10 cellular contexts compared by ENCODE assay signal in the genomic region with DNA sequence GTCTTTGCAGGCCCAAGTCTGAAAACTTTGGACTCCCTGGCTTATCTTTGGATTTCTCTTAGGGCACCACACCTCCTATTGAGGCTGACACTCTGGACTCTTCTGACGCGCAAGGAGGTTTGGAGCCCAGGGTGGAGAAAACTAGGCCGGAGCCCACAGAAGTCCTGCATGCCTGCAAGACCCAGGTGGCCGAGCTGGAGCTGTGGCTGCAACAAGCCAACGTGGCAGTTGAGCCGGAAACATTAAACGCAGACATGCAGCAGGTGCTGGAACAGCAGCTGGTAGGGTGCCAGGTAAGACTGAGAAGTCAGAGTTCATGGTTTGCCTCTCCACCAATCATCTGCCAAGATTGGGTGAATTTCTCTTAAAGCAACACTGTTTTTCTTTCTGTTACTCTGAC.
DNase-seq lines count a peak whose midpoint lies in the region; ATAC-seq and TF ChIP-seq lines count a peak whose summit lies in the region.
"Had no signal": no experiment of that assay in that cellular context is flagged by ENCODE, and none has a peak within 500 bp of the region (broad histone marks: within the 10 kb centered on the region; RNA-seq: fewer than 3 reads in every experiment).

No MANE protein-coding gene starts in this region.

- H3K4me3 Mint-ChIP-seq in activated CD4-positive, alpha-beta T cell treated with anti-CD3 and anti-CD28 coated beads, Interleukin-2, amount 10 ng/mL, durations not matched to agents 24 days and 14 days: no peak overlapping the region
- H3K4me3 Mint-ChIP-seq in naive thymus-derived CD4-positive, alpha-beta T cell: no peak overlapping the region

- intact Hi-C loops in left colon (cut with DNase I, micrococcal nuclease) (no loop called here), thyroid gland (cut with DNase I) (no loop called here)
- intact Hi-C loops in activated CD4-positive, alpha-beta T cell treated with anti-CD3 and anti-CD28 coated beads, Interleukin-2, amount 10 ng/mL, durations not matched to agents 24 days and 14 days (cut with micrococcal nuclease): no loop called here
- intact Hi-C loops in naive thymus-derived CD4-positive, alpha-beta T cell (cut with micrococcal nuclease): no loop called here

- TF ChIP-seq POLR2A in thyroid gland (IDR thresholded peaks at IDR 0.05): no peak

- CTCF ChIA-PET in naive thymus-derived CD4-positive, alpha-beta T cell (lab: Charles Lee): no interaction called here

- H3K36me3 ChIP-seq in RWPE2 (ENCODE audit: low read depth): peaks cover 19% of the 10 kb centered on the region
- H3K36me3 ChIP-seq in thyroid gland: no peaks in the 10 kb centered on the region
- H3K36me3 ChIP-seq in naive thymus-derived CD4-positive, alpha-beta T cell (ENCODE audit: control insufficient read depth in 2 of 3, insufficient read depth in 3 of 3, low read length in 3 of 3): peaks cover 3 to 44% (median 32%) of the 10 kb centered on the region in 3 experiments

- H3K36me3 Mint-ChIP-seq in activated CD4-positive, alpha-beta T cell treated with anti-CD3 and anti-CD28 coated beads, Interleukin-2, amount 10 ng/mL, durations not matched to agents 24 days and 14 days (ENCODE audit: low read depth): peaks cover 35% of the 10 kb centered on the region
- peaks cover 4 to 38% (median 19%) of the 10 kb centered on the region in 5 donors for H3K36me3 Mint-ChIP-seq in naive thymus-derived CD4-positive, alpha-beta T cell

- H3K4me3 ChIP-seq in RWPE2 (ENCODE audit: severe bottlenecking) (peak overlapping the region; percentile 3), thyroid gland (replicated peaks in 1 of 3) (no peak overlapping the region)
- H3K4me3 ChIP-seq in naive thymus-derived CD4-positive, alpha-beta T cell (ENCODE audit: low read length): no peak overlapping the region
- H3K4me3 ChIP-seq: lower lobe of right lung had no signal

- peaks cover 2% of the 10 kb centered on the region for H3K4me1 Mint-ChIP-seq in activated CD4-positive, alpha-beta T cell treated with anti-CD3 and anti-CD28 coated beads, Interleukin-2, amount 10 ng/mL, durations not matched to agents 24 days and 14 days
- no peaks in the 10 kb centered on the region for H3K4me1 Mint-ChIP-seq in naive thymus-derived CD4-positive, alpha-beta T cell

- TF ChIP-seq CTCF in RWPE2 (IDR thresholded peaks at IDR 0.05; ENCODE audit: poor library complexity, severe bottlenecking) (no peak), thyroid gland (IDR thresholded peaks at IDR 0.05) (no peak)

- H3K27ac ChIP-seq in RWPE2 (ENCODE audit: poor library complexity, severe bottlenecking) (peak overlapping the region; percentile 100), thyroid gland (peak overlapping the region; percentile 91 to 93 (median 92))
- H3K27ac ChIP-seq in naive thymus-derived CD4-positive, alpha-beta T cell (ENCODE audit: low read depth, low read length): no peak overlapping the region
- H3K27ac ChIP-seq: lower lobe of right lung had no signal

- H3K27ac Mint-ChIP-seq in activated CD4-positive, alpha-beta T cell treated with anti-CD3 and anti-CD28 coated beads, Interleukin-2, amount 10 ng/mL, durations not matched to agents 24 days and 14 days: no peak overlapping the region
- no peak overlapping the region for H3K27ac Mint-ChIP-seq in naive thymus-derived CD4-positive, alpha-beta T cell

- H3K4me1 ChIP-seq in RWPE2 (ENCODE audit: insufficient read depth, poor library complexity, severe bottlenecking): peaks cover 72% of the 10 kb centered on the region
- peaks cover 38 to 41% of the 10 kb centered on the region in 2 donors for H3K4me1 ChIP-seq in thyroid gland
- no peaks in the 10 kb centered on the region for H3K4me1 ChIP-seq in naive thymus-derived CD4-positive, alpha-beta T cell (ENCODE audit: control insufficient read depth in 2 of 2, insufficient read depth in 2 of 2, low read length in 2 of 2)
- H3K4me1 ChIP-seq: lower lobe of right lung had no signal

- 40 to 52% methylated on average over 7 of the region's 7 CpGs for WGBS in thyroid gland, 2 donors

- POLR2A ChIA-PET in naive thymus-derived CD4-positive, alpha-beta T cell (lab: Charles Lee): no interaction called here

- DNase-seq in NCI-H1105 (lab: John Stamatoyannopoulos, UW): peak; percentile 57
- DNase-seq in RWPE2 (ENCODE audit: low spot score): peak; percentile 77
- DNase-seq in left colon: peak; percentile 77 to 86
- peak; percentile 68 to 70 for DNase-seq in thyroid gland
- DNase-seq in activated CD4-positive, alpha-beta T cell treated with anti-CD3 and anti-CD28 coated beads, Interleukin-2, amount 10 ng/mL, durations not matched to agents 24 days and 14 days: no peak
- no peak for DNase-seq in naive thymus-derived CD4-positive, alpha-beta T cell
- DNase-seq in SKM-1 (lab: John Stamatoyannopoulos, UW; ENCODE audit: unreplicated experiment): no peak
- DNase-seq: HCEC 1CT; lower lobe of right lung; stimulated activated naive CD4-positive, alpha-beta T cell had no signal

- ATAC-seq in RWPE2 (ENCODE audit: low read depth) (peak; percentile 4; the same call in 2 of the 3 replicates), left colon (peak; percentile 82)
- no peak for ATAC-seq in naive thymus-derived CD4-positive, alpha-beta T cell

- no peaks in the 10 kb centered on the region for H3K27me3 ChIP-seq in RWPE2 (ENCODE audit: insufficient read depth, poor library complexity, severe bottlenecking)
- no peaks in the 10 kb centered on the region for H3K27me3 ChIP-seq in thyroid gland
- H3K27me3 ChIP-seq in naive thymus-derived CD4-positive, alpha-beta T cell (ENCODE audit: control insufficient read depth in 2 of 2, insufficient read depth in 2 of 2, low read length in 2 of 2): no peaks in the 10 kb centered on the region

- H3K9me3 Mint-ChIP-seq in activated CD4-positive, alpha-beta T cell treated with anti-CD3 and anti-CD28 coated beads, Interleukin-2, amount 10 ng/mL, durations not matched to agents 24 days and 14 days: no peaks in the 10 kb centered on the region
- H3K9me3 Mint-ChIP-seq in naive thymus-derived CD4-positive, alpha-beta T cell: no peaks in the 10 kb centered on the region

- H3K9me3 ChIP-seq in RWPE2 (ENCODE audit: severe bottlenecking) (no peaks in the 10 kb centered on the region), thyroid gland (no peaks in the 10 kb centered on the region)
- no peaks in the 10 kb centered on the region for H3K9me3 ChIP-seq in naive thymus-derived CD4-positive, alpha-beta T cell (ENCODE audit: control insufficient read depth in 2 of 3, low read length in 3 of 3)
- H3K9me3 ChIP-seq: lower lobe of right lung had no signal

- no peaks in the 10 kb centered on the region for H3K27me3 Mint-ChIP-seq in activated CD4-positive, alpha-beta T cell treated with anti-CD3 and anti-CD28 coated beads, Interleukin-2, amount 10 ng/mL, durations not matched to agents 24 days and 14 days
- H3K27me3 Mint-ChIP-seq in naive thymus-derived CD4-positive, alpha-beta T cell: no peaks in the 10 kb centered on the region

Comparison
In these comparisons a context has a peak if more than half of its experiments do, and no peak if none do; other contexts are left out.
1. DNase-seq: peak in NCI-H1105 (single experiment), RWPE2 (single experiment), left colon (2 of 2) and thyroid gland (2 of 2); none in activated CD4-positive, alpha-beta T cell treated with anti-CD3 and anti-CD28 coated beads, Interleukin-2, amount 10 ng/mL, durations not matched to agents 24 days and 14 days (single experiment), naive thymus-derived CD4-positive, alpha-beta T cell (0 of 9) and SKM-1 (single experiment).